In genomic region chr2:187698374-187699110, GRCh38 we compare ENCODE assay signal across 17 cellular contexts.
A peak's percentile ranks its signal among the peaks of the same experiment; 100 is the strongest.
DNase-seq lines count a peak whose midpoint lies in the region; ATAC-seq and TF ChIP-seq lines count a peak whose summit lies in the region.
"Had no signal": no experiment of that assay in that cellular context is flagged by ENCODE, and none has a peak within 500 bp of the region (broad histone marks: within the 10 kb centered on the region; RNA-seq: fewer than 3 reads in every experiment).

No MANE protein-coding gene starts in this region.

- peaks cover 14% of the 10 kb centered on the region for H3K9me3 Mint-ChIP-seq in natural killer cell treated with Interleukin-12 subunit alpha and Interleukin-12 subunit beta and Interleukin-15 and Interleukin-18, amount 100 ng/mL, for 72 hours

- H3K36me3 Mint-ChIP-seq in natural killer cell treated with Interleukin-12 subunit alpha and Interleukin-12 subunit beta and Interleukin-15 and Interleukin-18, amount 100 ng/mL, for 72 hours, result no peaks in the 10 kb centered on the region
- H3K36me3 Mint-ChIP-seq: CD4-positive, CD25-positive, alpha-beta regulatory T cell had no signal

- no peak for TF ChIP-seq CTCF in choroid plexus epithelial cell (conservative IDR thresholded peaks at IDR 0.05; ENCODE audit: low read depth, low read length)

- no peaks in the 10 kb centered on the region for H3K4me1 Mint-ChIP-seq in natural killer cell treated with Interleukin-12 subunit alpha and Interleukin-12 subunit beta and Interleukin-15 and Interleukin-18, amount 100 ng/mL, for 72 hours (ENCODE audit: low read depth in 2 of 2)
- H3K4me1 Mint-ChIP-seq: CD4-positive, CD25-positive, alpha-beta regulatory T cell had no signal

- DNase-seq in AG20443 (ENCODE audit: low spot score), result peak; percentile 10
- peak; percentile 96 for DNase-seq in amniotic epithelial cell (ENCODE audit: low read depth)
- DNase-seq in choroid plexus epithelial cell (ENCODE audit: low read depth), result peak; percentile 78
- DNase-seq in iris pigment epithelial cell (ENCODE audit: low read depth), result peak; percentile 45
- no peak for DNase-seq in D341Med (ENCODE audit: low spot score)
- DNase-seq in natural killer cell treated with Interleukin-12 subunit alpha and Interleukin-12 subunit beta and Interleukin-15 and Interleukin-18, amount 100 ng/mL, for 72 hours (ENCODE audit: low spot score), result no peak
- no peak for DNase-seq in iPS-NIHi7 (ENCODE audit: extremely low spot score)
- DNase-seq: CD4-positive, CD25-positive, alpha-beta regulatory T cell; DMS79; Kasumi-1; NCI-H1417; NCI-H187; NCI-H446; NCI-H526; Peyer's patch had no signal

- H3K4me3 Mint-ChIP-seq in natural killer cell treated with Interleukin-12 subunit alpha and Interleukin-12 subunit beta and Interleukin-15 and Interleukin-18, amount 100 ng/mL, for 72 hours, result no peak overlapping the region
- H3K4me3 Mint-ChIP-seq: CD4-positive, CD25-positive, alpha-beta regulatory T cell had no signal

- H3K4me3 ChIP-seq in choroid plexus epithelial cell (ENCODE audit: low read depth, low read length), result no peak overlapping the region
- H3K4me3 ChIP-seq: GM12878, Peyer's patch had no signal

- H3K27me3 Mint-ChIP-seq in natural killer cell treated with Interleukin-12 subunit alpha and Interleukin-12 subunit beta and Interleukin-15 and Interleukin-18, amount 100 ng/mL, for 72 hours, result no peaks in the 10 kb centered on the region

- ATAC-seq in HG03520 (IDR thresholded peaks at IDR 0.05; ENCODE audit: unreplicated experiment), result no peak
- ATAC-seq in natural killer cell treated with Interleukin-12 subunit alpha and Interleukin-12 subunit beta and Interleukin-15 and Interleukin-18, amount 100 ng/mL, for 72 hours, result no peak
- ATAC-seq: GM12878 had no signal

- no peak overlapping the region for H3K27ac Mint-ChIP-seq in natural killer cell treated with Interleukin-12 subunit alpha and Interleukin-12 subunit beta and Interleukin-15 and Interleukin-18, amount 100 ng/mL, for 72 hours
- H3K27ac Mint-ChIP-seq: CD4-positive, CD25-positive, alpha-beta regulatory T cell had no signal

Comparison
In these comparisons a context has a peak if more than half of its experiments do, and no peak if none do; other contexts are left out.
1. DNase-seq: peak in AG20443 (single experiment), amniotic epithelial cell (single experiment), choroid plexus epithelial cell (single experiment) and iris pigment epithelial cell (single experiment); none in D341Med (single experiment), natural killer cell treated with Interleukin-12 subunit alpha and Interleukin-12 subunit beta and Interleukin-15 and Interleukin-18, amount 100 ng/mL, for 72 hours (single experiment) and iPS-NIHi7 (single experiment).